20 cellular contexts compared by ENCODE assay signal in genomic region chr21:31449912-31450535, GRCh38.
DNase-seq lines count a peak whose midpoint lies in the region; ATAC-seq and TF ChIP-seq lines count a peak whose summit lies in the region.
"Had no signal": no experiment of that assay in that cellular context is flagged by ENCODE, and none has a peak within 500 bp of the region (broad histone marks: within the 10 kb centered on the region; RNA-seq: fewer than 3 reads in every experiment).

No MANE protein-coding gene starts in this region.

- H3K27ac ChIP-seq in layer of hippocampus (ENCODE audit: low read depth, low read length) = peak overlapping the region; percentile 64
- H3K27ac ChIP-seq: KMS-11, SJSA1 had no signal

- no peak for ATAC-seq in GM18520 (IDR thresholded peaks at IDR 0.05; ENCODE audit: unreplicated experiment)
- ATAC-seq in HG03342 (IDR thresholded peaks at IDR 0.05; ENCODE audit: unreplicated experiment) = no peak
- ATAC-seq in GM21717 (IDR thresholded peaks at IDR 0.05; ENCODE audit: unreplicated experiment) = no peak
- ATAC-seq: PC-3 had no signal

- H3K27ac Mint-ChIP-seq in brain = peak overlapping the region in 4 of 5 experiments; percentile 42 to 65 (median 45)
- H3K27ac Mint-ChIP-seq: B cell, IgD-negative memory B cell had no signal

- peaks cover 11% of the 10 kb centered on the region for H3K4me1 Mint-ChIP-seq in brain

- no peaks in the 10 kb centered on the region for H3K27me3 ChIP-seq in layer of hippocampus (ENCODE audit: control insufficient read depth, insufficient read depth, low read length)
- H3K27me3 ChIP-seq: SJSA1 had no signal

- H3K27me3 Mint-ChIP-seq in brain = no peaks in the 10 kb centered on the region
- H3K27me3 Mint-ChIP-seq: B cell, IgD-negative memory B cell had no signal

- H3K36me3 Mint-ChIP-seq in brain = peaks cover 57% of the 10 kb centered on the region

- H3K9me3 Mint-ChIP-seq in brain = peaks cover 0 to 7% (median 5%) of the 10 kb centered on the region in 5 experiments

- no peak for TF ChIP-seq CTCF in brain (conservative IDR thresholded peaks at IDR 0.05)

- DNase-seq in posterior vena cava (ENCODE audit: low spot score) (peak; percentile 3), NCI-H2171 treated with DMSO at 0.1 percent for 48 hours (lab: John Stamatoyannopoulos, UW) (no peak)
- DNase-seq: Calu3; DMS79 treated with DMSO at 0.1 percent for 48 hours; MM.1S; NCI-H2029; NCI-H446 treated with DMSO at 0.1 percent for 48 hours; NCI-H526; NCI-H82; NK-92 treated with Interleukin-12 subunit alpha and Interleukin-12 subunit beta, amount 100 ng/mL, for 24 hours; PC-3 had no signal

- H3K4me3 Mint-ChIP-seq in brain = no peak overlapping the region
- H3K4me3 Mint-ChIP-seq: B cell, IgD-negative memory B cell had no signal

- intact Hi-C loops in posterior vena cava (cut with DNase I) = no loop called here
